21 cellular contexts compared by ENCODE assay signal in the genomic region with DNA sequence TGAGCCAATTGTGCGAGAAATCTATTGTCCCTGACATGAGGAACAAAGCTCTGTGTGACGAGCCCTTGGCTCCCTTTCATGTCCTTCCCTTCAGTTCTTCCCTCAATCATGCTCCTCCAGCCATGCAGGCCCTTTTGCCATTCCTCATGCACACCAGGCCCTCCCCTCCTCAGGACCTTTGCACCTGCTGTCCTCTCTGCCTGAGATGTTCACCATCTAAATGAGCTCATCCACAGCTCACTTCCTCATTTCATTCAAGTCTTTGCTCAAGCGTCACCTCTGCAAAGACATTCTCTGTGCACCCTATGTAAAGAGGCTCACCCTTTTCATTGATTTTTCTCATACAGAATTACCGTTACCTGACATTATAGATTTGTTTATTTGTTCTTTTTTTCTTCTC. TPM values are rescaled to one million over a fixed set of nuclear protein-coding genes. Genes with fewer than 3 reads are reported as not detected.
"Had no signal": no experiment of that assay in that cellular context is flagged by ENCODE, and none has a peak within 500 bp of the region (broad histone marks: within the 10 kb centered on the region; RNA-seq: fewer than 3 reads in every experiment).

No MANE protein-coding gene starts in this region.

- H3K79me2 ChIP-seq: parathyroid adenoma had no signal

- H2AFZ ChIP-seq: parathyroid adenoma had no signal

- H3K27ac ChIP-seq: cardiac muscle cell, gastroesophageal sphincter, heart right ventricle, neutrophil, parathyroid adenoma, tibial artery, vagina had no signal

- H3K9me3 Mint-ChIP-seq: activated CD8-positive, alpha-beta T cell treated with anti-CD3 and anti-CD28 coated beads for 36 hours; activated naive CD4-positive, alpha-beta T cell treated with anti-CD3 and anti-CD28 coated beads, Interleukin-2, amount 50 U/mL, for 72 hours; WTC11 had no signal

- H3K27ac Mint-ChIP-seq: activated CD8-positive, alpha-beta T cell treated with anti-CD3 and anti-CD28 coated beads for 36 hours; activated naive CD4-positive, alpha-beta T cell treated with anti-CD3 and anti-CD28 coated beads, Interleukin-2, amount 50 U/mL, for 72 hours; stimulated activated memory B cell treated with anti-CD40 and anti-IgM and Interleukin-4, amounts not matched to agents 10 μg/mL and 1 μg/mL and 100 μg/mL, for 72 hours; WTC11 had no signal

- ATAC-seq: activated CD8-positive, alpha-beta T cell treated with anti-CD3 and anti-CD28 coated beads for 36 hours; activated naive CD4-positive, alpha-beta T cell treated with anti-CD3 and anti-CD28 coated beads, Interleukin-2, amount 50 U/mL, for 72 hours; gastroesophageal sphincter; heart right ventricle; stimulated activated memory B cell treated with anti-CD40 and anti-IgM and Interleukin-4, amounts not matched to agents 10 μg/mL and 1 μg/mL and 100 μg/mL, for 72 hours; WTC11 had no signal

- H3K4me3 Mint-ChIP-seq: activated CD8-positive, alpha-beta T cell treated with anti-CD3 and anti-CD28 coated beads for 36 hours; stimulated activated memory B cell treated with anti-CD40 and anti-IgM and Interleukin-4, amounts not matched to agents 10 μg/mL and 1 μg/mL and 100 μg/mL, for 72 hours; WTC11 had no signal

- H3K27me3 ChIP-seq: cardiac muscle cell, gastroesophageal sphincter, heart right ventricle, neutrophil, tibial artery, vagina had no signal

- H3K36me3 Mint-ChIP-seq: activated naive CD4-positive, alpha-beta T cell treated with anti-CD3 and anti-CD28 coated beads, Interleukin-2, amount 50 U/mL, for 72 hours; stimulated activated memory B cell treated with anti-CD40 and anti-IgM and Interleukin-4, amounts not matched to agents 10 μg/mL and 1 μg/mL and 100 μg/mL, for 72 hours; WTC11 had no signal

- DNase-seq: activated CD4-positive, alpha-beta T cell treated with anti-CD3 and anti-CD28 coated beads for 48 hours; activated CD8-positive, alpha-beta memory T cell treated with anti-CD3 and anti-CD28 coated beads, Interleukin-2, amount 50 U/mL, for 4 hours; activated CD8-positive, alpha-beta T cell treated with anti-CD3 and anti-CD28 coated beads for 36 hours; activated effector memory CD4-positive, alpha-beta T cell treated with anti-CD3 and anti-CD28 coated beads, Interleukin-2, amount 50 U/mL, for 16 hours; activated T-cell treated with anti-CD3 and anti-CD28 coated beads, Interleukin-2, amount 50 U/mL, for 48 hours; heart right ventricle; midbrain; tibial artery had no signal

- H3K4me1 Mint-ChIP-seq: stimulated activated memory B cell treated with anti-CD40 and anti-IgM and Interleukin-4, amounts not matched to agents 10 μg/mL and 1 μg/mL and 100 μg/mL, for 72 hours had no signal

- H3K4me1 ChIP-seq: gastroesophageal sphincter, heart right ventricle, parathyroid adenoma, tibial artery, vagina had no signal

- H3K9me3 ChIP-seq: gastroesophageal sphincter, heart right ventricle, neutrophil, tibial artery, vagina had no signal

- FAIRE-seq: endometrium had no signal

- H3K4me3 ChIP-seq: cardiac muscle cell, gastroesophageal sphincter, heart right ventricle, tibial artery, vagina had no signal

- H3K9ac ChIP-seq: parathyroid adenoma had no signal

- H3K36me3 ChIP-seq: cardiac muscle cell, gastroesophageal sphincter, heart right ventricle, neutrophil, tibial artery, vagina had no signal

RNA-seq across cellular contexts. Expression of a gene that starts 43.7 kb away (rescaled TPM):
- total RNA-seq: activated CD8-positive, alpha-beta T cell treated with anti-CD3 and anti-CD28 coated beads for 36 hours; activated naive CD4-positive, alpha-beta T cell treated with anti-CD3 and anti-CD28 coated beads, Interleukin-2, amount 50 U/mL, for 72 hours; cardiac muscle cell; gastroesophageal sphincter; heart right ventricle; lung microvascular endothelial cell; myocyte; subcutaneous adipose tissue; vagina had no signal
- polyA plus RNA-seq: cardiac muscle cell, esophagus, heart right ventricle had no signal
